Comparison of ENCODE assay signal across 21 cellular contexts in genomic region chr2:8440029-8440778, GRCh38.
"Had no signal": no experiment of that assay in that cellular context is flagged by ENCODE, and none has a peak within 500 bp of the region (broad histone marks: within the 10 kb centered on the region; RNA-seq: fewer than 3 reads in every experiment).

No MANE protein-coding gene starts in this region.

- DNase-seq: activated CD4-positive, alpha-beta T cell treated with anti-CD3 and anti-CD28 coated beads, Interleukin-2, amount 10 ng/mL, durations not matched to agents 24 days and 14 days; activated CD8-positive, alpha-beta memory T cell treated with anti-CD3 and anti-CD28 coated beads, Interleukin-2, amount 50 U/mL, for 4 hours; activated effector memory CD4-positive, alpha-beta T cell treated with Interleukin-2 at 50 U/mL for 16 hours; activated naive CD4-positive, alpha-beta T cell treated with anti-CD3 and anti-CD28 coated beads, Interleukin-2, amount 50 U/mL, for 16 hours; activated naive CD8-positive, alpha-beta T cell treated with anti-CD3 and anti-CD28 coated beads, Interleukin-2, amount 50 U/mL, for 24 hours; activated T-cell treated with anti-CD3 and anti-CD28 coated beads, Interleukin-2, amount 50 U/mL, for 4 hours; cortex of kidney; heart left ventricle; lower lobe of right lung; naive thymus-derived CD4-positive, alpha-beta T cell; stimulated activated CD4-positive, alpha-beta T cell treated with anti-CD3 and anti-CD28 coated beads, Interleukin-12 subunit alpha, Interleukin-12 subunit beta, amount 100 ng/mL, for 4 hours; stimulated activated CD4-positive, alpha-beta T cell treated with anti-CD3 and anti-CD28 coated beads, Interleukin-4, amount 100 ng/mL, for 4 hours had no signal

- H3K36me3 ChIP-seq: cardiac muscle cell, heart left ventricle, lower lobe of right lung, prostate gland, suprapubic skin, tibial nerve, vagina had no signal

- H3K9me3 ChIP-seq: heart left ventricle, lower lobe of right lung, prostate gland, suprapubic skin, tibial nerve, vagina had no signal

- H3K27ac Mint-ChIP-seq: activated CD4-positive, alpha-beta T cell treated with anti-CD3 and anti-CD28 coated beads, Interleukin-2, amount 10 ng/mL, durations not matched to agents 24 days and 14 days; naive thymus-derived CD4-positive, alpha-beta T cell; stimulated activated naive CD8-positive, alpha-beta T cell treated with anti-CD3 and anti-CD28 coated beads, Interleukin-15, Interleukin-2, amounts not matched to agents 100 ng/mL and 50 ng/mL, for 24 hours; T-helper 2 cell treated with Interferon-gamma antibody and Interleukin-4, amounts not matched to agents 5 μg/mL and 100 μg/mL, for 36 hours had no signal

- H3K4me3 Mint-ChIP-seq: activated CD4-positive, alpha-beta T cell treated with anti-CD3 and anti-CD28 coated beads, Interleukin-2, amount 10 ng/mL, durations not matched to agents 24 days and 14 days; activated naive CD8-positive, alpha-beta T cell treated with anti-CD3 and anti-CD28 coated beads, Interleukin-2, amount 50 U/mL, for 24 hours; activated T-cell treated with anti-CD3 and anti-CD28 coated beads, Interleukin-2, amount 50 U/mL, for 4 hours; naive thymus-derived CD4-positive, alpha-beta T cell; stimulated activated naive CD8-positive, alpha-beta T cell treated with anti-CD3 and anti-CD28 coated beads, Interleukin-15, Interleukin-2, amounts not matched to agents 100 ng/mL and 50 ng/mL, for 24 hours; T-helper 2 cell treated with Interferon-gamma antibody and Interleukin-4, amounts not matched to agents 5 μg/mL and 100 μg/mL, for 36 hours had no signal

- H3K4me3 ChIP-seq: cardiac muscle cell, heart left ventricle, lower lobe of right lung, prostate gland, suprapubic skin, tibial nerve, vagina had no signal

- H3K27me3 ChIP-seq: cardiac muscle cell, heart left ventricle, suprapubic skin, tibial nerve, vagina had no signal

- ATAC-seq: activated CD4-positive, CD25-positive, alpha-beta regulatory T cell treated with anti-CD3 and anti-CD28 coated beads, Interleukin-2, amount 50 U/mL, for 24 hours; activated naive CD8-positive, alpha-beta T cell treated with anti-CD3 and anti-CD28 coated beads, Interleukin-2, amount 50 U/mL, for 24 hours; activated T-cell treated with anti-CD3 and anti-CD28 coated beads, Interleukin-2, amount 50 U/mL, for 4 hours; lower lobe of right lung; naive thymus-derived CD4-positive, alpha-beta T cell had no signal

- H3K9me3 Mint-ChIP-seq: activated naive CD8-positive, alpha-beta T cell treated with anti-CD3 and anti-CD28 coated beads, Interleukin-2, amount 50 U/mL, for 24 hours; activated T-cell treated with anti-CD3 and anti-CD28 coated beads, Interleukin-2, amount 50 U/mL, for 4 hours; naive thymus-derived CD4-positive, alpha-beta T cell; stimulated activated naive CD8-positive, alpha-beta T cell treated with anti-CD3 and anti-CD28 coated beads, Interleukin-15, Interleukin-2, amounts not matched to agents 100 ng/mL and 50 ng/mL, for 24 hours; T-helper 2 cell treated with Interferon-gamma antibody and Interleukin-4, amounts not matched to agents 5 μg/mL and 100 μg/mL, for 36 hours had no signal

- H3K4me1 ChIP-seq: prostate gland, tibial nerve, vagina had no signal

- H3K27ac ChIP-seq: cardiac muscle cell, lower lobe of right lung, prostate gland, suprapubic skin, tibial nerve, vagina, VCaP had no signal
